8 cellular contexts compared by ENCODE assay signal in the genomic region with DNA sequence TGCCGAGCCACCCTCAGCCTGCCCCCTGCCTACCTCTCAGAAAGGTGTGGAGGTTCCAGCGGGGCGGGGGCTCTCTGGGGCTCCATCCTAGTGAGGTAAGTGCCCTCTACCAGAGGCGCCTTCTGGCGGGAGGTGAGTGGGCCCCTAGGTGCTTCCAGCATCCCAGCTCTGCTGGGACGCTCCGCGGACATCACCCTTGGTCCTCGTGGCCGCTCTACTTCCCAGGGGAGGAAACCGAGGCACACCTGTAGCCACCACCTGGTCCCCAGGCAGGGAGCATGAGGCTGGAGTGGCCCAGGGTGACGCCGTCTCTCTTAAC. TPM values are rescaled to one million over a fixed set of nuclear protein-coding genes. Genes with fewer than 3 reads are reported as not detected.
DNase-seq lines count a peak whose midpoint lies in the region; ATAC-seq and TF ChIP-seq lines count a peak whose summit lies in the region.

No MANE protein-coding gene starts in this region.

- peaks cover 0 to 3% (median 0%) of the 10 kb centered on the region in 9 donors for H3K36me3 ChIP-seq in heart right ventricle
- H3K36me3 ChIP-seq in vagina: no peaks in the 10 kb centered on the region

- peak in 1 of 8 donors; percentile 0 for ATAC-seq in heart right ventricle
- ATAC-seq in Right ventricle myocardium inferior: no peak
- ATAC-seq in HG03571 (IDR thresholded peaks at IDR 0.05; ENCODE audit: unreplicated experiment): no peak
- ATAC-seq in GM21367 (IDR thresholded peaks at IDR 0.05; ENCODE audit: unreplicated experiment): no peak
- no peak for ATAC-seq in HG03442 (IDR thresholded peaks at IDR 0.05; ENCODE audit: unreplicated experiment)

- H3K4me3 Mint-ChIP-seq in brain (peak overlapping the region; percentile 71 to 84 (median 78)), mesothelial cell of epicardium (peak overlapping the region; percentile 62)

- DNase-seq in heart right ventricle (no peak), Right ventricle myocardium inferior (ENCODE audit: missing footprints) (no peak), mesothelial cell of epicardium (ENCODE audit: low spot score in 2 of 2, unreplicated experiment in 2 of 2) (no peak), vagina (ENCODE audit: extremely low spot score in 2 of 2) (no peak)

- 66 to 76% methylated on average over 13 of the region's 13 CpGs for WGBS in heart right ventricle, 2 donors

- H3K9me3 Mint-ChIP-seq in brain (no peaks in the 10 kb centered on the region), mesothelial cell of epicardium (no peaks in the 10 kb centered on the region)

- H3K27me3 Mint-ChIP-seq in brain (no peaks in the 10 kb centered on the region), mesothelial cell of epicardium (ENCODE audit: low read depth) (no peaks in the 10 kb centered on the region)

- peaks cover 24 to 72% (median 49%) of the 10 kb centered on the region in 9 donors for H3K4me1 ChIP-seq in heart right ventricle
- H3K4me1 ChIP-seq in vagina: peaks cover 56% of the 10 kb centered on the region

- no peaks in the 10 kb centered on the region for H3K27me3 ChIP-seq in heart right ventricle
- no peaks in the 10 kb centered on the region for H3K27me3 ChIP-seq in vagina

- no peak overlapping the region for H3K27ac Mint-ChIP-seq in brain
- H3K27ac Mint-ChIP-seq in mesothelial cell of epicardium: no peak overlapping the region

- no peak for TF ChIP-seq POLR2A in vagina (IDR thresholded peaks at IDR 0.05)

- TF ChIP-seq CTCF in heart right ventricle (IDR thresholded peaks at IDR 0.05): no peak
- no peak for TF ChIP-seq CTCF in brain (conservative IDR thresholded peaks at IDR 0.05)
- TF ChIP-seq CTCF in mesothelial cell of epicardium (IDR thresholded peaks at IDR 0.05; ENCODE audit: unreplicated experiment): no peak
- TF ChIP-seq CTCF in vagina (IDR thresholded peaks at IDR 0.05): no peak

- H3K36me3 Mint-ChIP-seq in brain (no peaks in the 10 kb centered on the region), mesothelial cell of epicardium (no peaks in the 10 kb centered on the region)

- no peaks in the 10 kb centered on the region for H3K9me3 ChIP-seq in heart right ventricle
- no peaks in the 10 kb centered on the region for H3K9me3 ChIP-seq in vagina

- H3K27ac ChIP-seq in heart right ventricle (peak overlapping the region; percentile 89 to 99 (median 96)), vagina (no peak overlapping the region)

- peaks cover 33% of the 10 kb centered on the region for H3K4me1 Mint-ChIP-seq in brain
- H3K4me1 Mint-ChIP-seq in mesothelial cell of epicardium: peaks cover 6% of the 10 kb centered on the region

- H3K4me3 ChIP-seq in heart right ventricle: peak overlapping the region; percentile 46 to 96 (median 72)
- peak overlapping the region; percentile 59 to 83 for H3K4me3 ChIP-seq in vagina

- intact Hi-C loops in heart right ventricle (cut with DNase I): no loop called here
- intact Hi-C loops in Right ventricle myocardium inferior (cut with DNase I): no loop called here
- intact Hi-C loops in vagina (cut with DNase I): loop anchor here (10.0 kb wide), 1 partner anchor 258 kb away; a partner anchor contains a TSS

RNA-seq across cellular contexts. Expression of a gene that starts 1.4 kb away (rescaled TPM):
- total RNA-seq in heart right ventricle: 100 to 1,000 TPM in 4 of 10 donors, 10 to 100 TPM in 6; 68.8 to 152 (median 87.8) TPM
- 100 to 1,000 TPM; 163 to 474 TPM for polyA plus RNA-seq in heart right ventricle
- total RNA-seq in Right ventricle myocardium inferior: 194 TPM
- 22.6 TPM for polyA plus RNA-seq in brain (ENCODE audit: insufficient read depth, low read depth, low replicate concordance)
- 20.5 to 24.6 TPM (median 21.7 TPM) in 3 replicates for total RNA-seq in mesothelial cell of epicardium
- 27.0 TPM for total RNA-seq in vagina

RNA-seq across cellular contexts. Expression of a gene that starts 6.2 kb away (rescaled TPM):
- total RNA-seq in heart right ventricle (10 to 100 TPM in 4 of 10 donors, 1 to 10 TPM in 6; 7.6 to 13.7 (median 9.9) TPM), Right ventricle myocardium inferior (7.7 TPM), mesothelial cell of epicardium (75.9 to 86.9 TPM (median 77.2 TPM) in 3 replicates), vagina (34.9 TPM)
- polyA plus RNA-seq in heart right ventricle (10 to 100 TPM in 1 of 2 donors, 1 to 10 TPM in 1; 7.1 to 23.8 TPM), brain (ENCODE audit: insufficient read depth, low read depth, low replicate concordance) (12.5 TPM)

RNA-seq across cellular contexts. Expression of a gene that starts 6.9 kb away (rescaled TPM):
- total RNA-seq in heart right ventricle (10 to 100 TPM; 34.5 to 75.9 (median 43.8) TPM), Right ventricle myocardium inferior (53.5 TPM), mesothelial cell of epicardium (72.1 to 74.0 TPM (median 73.2 TPM) in 3 replicates), vagina (187 TPM)
- polyA plus RNA-seq in heart right ventricle (100 to 1,000 TPM; 123 to 237 TPM), brain (ENCODE audit: insufficient read depth, low read depth, low replicate concordance) (191 TPM)

RNA-seq across cellular contexts. Expression of a gene that starts 12.2 kb away (rescaled TPM):
- under 1 TPM; 0.11 to 0.80 (median 0.27) TPM for total RNA-seq in heart right ventricle
- polyA plus RNA-seq in heart right ventricle: under 1 TPM; 0.61 to 0.95 TPM
- total RNA-seq in Right ventricle myocardium inferior: 0.16 TPM
- polyA plus RNA-seq in brain (ENCODE audit: insufficient read depth, low read depth, low replicate concordance): 1.4 TPM
- total RNA-seq in mesothelial cell of epicardium: 0.47 to 0.94 TPM (median 0.84 TPM) in 3 replicates
- total RNA-seq in vagina: 3.2 TPM

RNA-seq across cellular contexts. Expression of a gene that starts 24.9 kb away (rescaled TPM):
- total RNA-seq in heart right ventricle (100 to 1,000 TPM in 3 of 10 donors, 10 to 100 TPM in 7; 66.8 to 118 (median 89.2) TPM), Right ventricle myocardium inferior (86.0 TPM), mesothelial cell of epicardium (190 to 207 TPM (median 194 TPM) in 3 replicates), vagina (91.1 TPM)
- polyA plus RNA-seq in heart right ventricle (100 to 1,000 TPM; 101 to 261 TPM), brain (ENCODE audit: insufficient read depth, low read depth, low replicate concordance) (65.6 TPM)
